28 cellular contexts compared by ENCODE assay signal in the genomic region with DNA sequence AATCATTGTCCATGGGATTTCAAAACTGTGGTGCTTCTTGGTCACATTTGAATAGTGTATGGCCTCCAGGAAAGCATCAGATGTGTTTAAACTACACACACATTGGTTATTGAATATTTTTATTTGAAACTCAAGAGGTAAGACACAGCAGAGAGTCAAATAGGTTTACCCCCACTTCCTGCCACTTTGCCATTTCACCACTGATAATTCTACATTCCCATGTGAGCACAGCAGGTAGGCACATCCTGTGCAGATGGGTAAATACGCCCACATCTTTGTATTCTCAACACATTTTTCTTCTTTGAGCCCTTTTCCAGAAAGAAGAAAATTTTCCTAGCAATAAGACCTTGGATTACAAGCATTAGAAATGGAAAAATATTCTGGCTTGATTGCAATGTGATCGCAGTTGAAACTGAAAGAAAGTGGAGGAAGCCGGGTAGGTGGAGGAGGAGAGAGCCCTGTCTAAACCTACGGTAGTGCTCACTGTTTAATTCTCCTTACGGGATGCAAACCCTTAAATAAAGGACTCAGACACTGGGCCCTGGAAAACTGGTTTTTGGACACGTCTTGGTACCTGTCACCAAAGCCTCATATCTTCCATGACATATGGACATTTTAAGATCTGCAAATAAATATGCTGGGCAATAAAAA.
DNase-seq lines count a peak whose midpoint lies in the region; ATAC-seq, FAIRE-seq and TF ChIP-seq lines count a peak whose summit lies in the region.
"Had no signal": no experiment of that assay in that cellular context is flagged by ENCODE, and none has a peak within 500 bp of the region (broad histone marks: within the 10 kb centered on the region; RNA-seq: fewer than 3 reads in every experiment).

No MANE protein-coding gene starts in this region.

- no peak for DNase-seq in activated naive CD4-positive, alpha-beta T cell (lab: John Stamatoyannopoulos, UW)
- peak; percentile 18 for DNase-seq in SK-N-MC (ENCODE audit: low read depth, low spot score)
- peak in 5 of 9 donors; percentile 5 to 37 (median 32) for DNase-seq in naive thymus-derived CD4-positive, alpha-beta T cell
- DNase-seq in kidney = no peak
- DNase-seq in CD14-positive monocyte (ENCODE audit: low spot score) = no peak
- DNase-seq in EL = no peak
- DNase-seq: activated effector memory CD4-positive, alpha-beta T cell treated with anti-CD3 and anti-CD28 coated beads, Interleukin-2, amount 50 U/mL, for 16 hours; amygdala; DND-41; heart right ventricle; KG1; NCI-H1092 treated with DMSO at 0.1 percent for 48 hours; NCI-H187; NCI-H2171; NCI-H510A; OCI-M1; upper lobe of right lung had no signal

- ATAC-seq in activated T-helper 17 cell treated with anti-CD3 and anti-CD28 coated beads, Interleukin-2, amount 50 U/mL, for 72 hours (replicated peaks) = peak; percentile 32
- ATAC-seq in naive thymus-derived CD4-positive, alpha-beta T cell = peak; percentile 47
- ATAC-seq: heart right ventricle, upper lobe of right lung had no signal

- H3K27ac ChIP-seq in SK-N-MC = no peak overlapping the region
- H3K27ac ChIP-seq in naive thymus-derived CD4-positive, alpha-beta T cell (ENCODE audit: low read depth, low read length) = no peak overlapping the region
- no peak overlapping the region for H3K27ac ChIP-seq in kidney (ENCODE audit: low read depth in 2 of 2, low read length in 2 of 2)
- H3K27ac ChIP-seq: BLaER1 treated with 17β-estradiol and CSF1 and Interleukin-3, amounts not matched to agents 10 nM and 100 nM; brain microvascular endothelial cell; heart right ventricle; RWPE1; skin epidermis; upper lobe of right lung had no signal

- no peaks in the 10 kb centered on the region for H3K36me3 Mint-ChIP-seq in activated naive CD4-positive, alpha-beta T cell treated with anti-CD3 and anti-CD28 coated beads, Interleukin-2, amount 50 U/mL, for 24 hours
- H3K36me3 Mint-ChIP-seq in activated T-helper 17 cell treated with anti-CD3 and anti-CD28 coated beads, Interleukin-2, amount 50 U/mL, for 72 hours (ENCODE audit: low read depth) = no peaks in the 10 kb centered on the region
- H3K36me3 Mint-ChIP-seq in naive thymus-derived CD4-positive, alpha-beta T cell = peaks cover 0 to 4% (median 2%) of the 10 kb centered on the region in 5 donors
- no peaks in the 10 kb centered on the region for H3K36me3 Mint-ChIP-seq in CD14-positive monocyte

- peaks cover 31% of the 10 kb centered on the region for H3K4me1 Mint-ChIP-seq in activated naive CD4-positive, alpha-beta T cell treated with anti-CD3 and anti-CD28 coated beads, Interleukin-2, amount 50 U/mL, for 24 hours
- peaks cover 22% of the 10 kb centered on the region for H3K4me1 Mint-ChIP-seq in activated T-helper 17 cell treated with anti-CD3 and anti-CD28 coated beads, Interleukin-2, amount 50 U/mL, for 72 hours
- peaks cover 8 to 46% (median 25%) of the 10 kb centered on the region in 7 donors for H3K4me1 Mint-ChIP-seq in naive thymus-derived CD4-positive, alpha-beta T cell
- peaks cover 3% of the 10 kb centered on the region for H3K4me1 Mint-ChIP-seq in CD14-positive monocyte

- H3K27me3 ChIP-seq in naive thymus-derived CD4-positive, alpha-beta T cell (ENCODE audit: control insufficient read depth in 2 of 2, insufficient read depth in 2 of 2, low read length in 2 of 2) = no peaks in the 10 kb centered on the region
- H3K27me3 ChIP-seq: BLaER1 treated with 17β-estradiol and CSF1 and Interleukin-3, amounts not matched to agents 10 nM and 100 nM; brain microvascular endothelial cell; upper lobe of right lung had no signal

- intact Hi-C loops in naive thymus-derived CD4-positive, alpha-beta T cell (cut with micrococcal nuclease) = no loop called here
- intact Hi-C loops in kidney (cut with DNase I) = no loop called here
- intact Hi-C loops in CD14-positive monocyte (cut with micrococcal nuclease) = no loop called here

- FAIRE-seq in kidney (lab: Jason Lieb, UNC) = no peak
- FAIRE-seq: endothelial cell of umbilical vein, frontal cortex, GM19239, H54, keratinocyte had no signal

- CTCF ChIA-PET in naive thymus-derived CD4-positive, alpha-beta T cell (lab: Charles Lee) = interaction anchor here (0.7 kb wide), 1 partner anchor 138 kb away, joined by 3 read pairs; no protein-coding TSS in a partner anchor

- H3K27ac Mint-ChIP-seq in activated naive CD4-positive, alpha-beta T cell treated with anti-CD3 and anti-CD28 coated beads, Interleukin-2, amount 50 U/mL, for 24 hours = no peak overlapping the region
- H3K27ac Mint-ChIP-seq in activated T-helper 17 cell treated with anti-CD3 and anti-CD28 coated beads, Interleukin-2, amount 50 U/mL, for 72 hours = no peak overlapping the region
- peak overlapping the region; percentile 25 to 90 (median 73) for H3K27ac Mint-ChIP-seq in naive thymus-derived CD4-positive, alpha-beta T cell
- H3K27ac Mint-ChIP-seq in CD14-positive monocyte = no peak overlapping the region

- TF ChIP-seq CTCF in kidney (IDR thresholded peaks at IDR 0.05; ENCODE audit: borderline replicate concordance, extremely low read depth, insufficient read depth) (no peak), CD14-positive monocyte (IDR thresholded peaks at IDR 0.05) (no peak)

- no peaks in the 10 kb centered on the region for H3K9me3 Mint-ChIP-seq in activated naive CD4-positive, alpha-beta T cell treated with anti-CD3 and anti-CD28 coated beads, Interleukin-2, amount 50 U/mL, for 24 hours
- H3K9me3 Mint-ChIP-seq in activated T-helper 17 cell treated with anti-CD3 and anti-CD28 coated beads, Interleukin-2, amount 50 U/mL, for 72 hours = no peaks in the 10 kb centered on the region
- peaks cover 0 to 6% (median 2%) of the 10 kb centered on the region in 11 donors for H3K9me3 Mint-ChIP-seq in naive thymus-derived CD4-positive, alpha-beta T cell
- H3K9me3 Mint-ChIP-seq in CD14-positive monocyte = peaks cover 1 to 9% (median 5%) of the 10 kb centered on the region in 7 donors

- H3K9me3 ChIP-seq in SK-N-MC (ENCODE audit: low read depth, low read length) = no peaks in the 10 kb centered on the region
- H3K9me3 ChIP-seq in naive thymus-derived CD4-positive, alpha-beta T cell (ENCODE audit: control insufficient read depth in 2 of 3, low read length in 3 of 3) = no peaks in the 10 kb centered on the region
- no peaks in the 10 kb centered on the region for H3K9me3 ChIP-seq in kidney (ENCODE audit: control insufficient read depth in 1 of 2, low read length in 2 of 2)
- H3K9me3 ChIP-seq: BLaER1 treated with 17β-estradiol and CSF1 and Interleukin-3, amounts not matched to agents 10 nM and 100 nM; heart right ventricle; upper lobe of right lung had no signal

- POLR2A ChIA-PET in naive thymus-derived CD4-positive, alpha-beta T cell (lab: Charles Lee) = no interaction called here

- peaks cover 0 to 12% of the 10 kb centered on the region in 2 donors for H3K4me1 ChIP-seq in naive thymus-derived CD4-positive, alpha-beta T cell (ENCODE audit: control insufficient read depth in 2 of 2, insufficient read depth in 2 of 2, low read length in 2 of 2)
- no peaks in the 10 kb centered on the region for H3K4me1 ChIP-seq in kidney (ENCODE audit: control insufficient read depth in 1 of 2, insufficient read depth in 1 of 2, low read depth in 1 of 2, low read length in 2 of 2)
- H3K4me1 ChIP-seq: BLaER1 treated with 17β-estradiol and CSF1 and Interleukin-3, amounts not matched to agents 10 nM and 100 nM; upper lobe of right lung had no signal

- H3K36me3 ChIP-seq in SK-N-MC (ENCODE audit: insufficient read depth, low read length) (no peaks in the 10 kb centered on the region), kidney (ENCODE audit: control insufficient read depth in 1 of 2, insufficient read depth in 2 of 2, low read length in 2 of 2) (no peaks in the 10 kb centered on the region)
- no peaks in the 10 kb centered on the region for H3K36me3 ChIP-seq in naive thymus-derived CD4-positive, alpha-beta T cell (ENCODE audit: control insufficient read depth in 2 of 3, insufficient read depth in 3 of 3, low read length in 3 of 3)
- H3K36me3 ChIP-seq: BLaER1 treated with 17β-estradiol and CSF1 and Interleukin-3, amounts not matched to agents 10 nM and 100 nM; brain microvascular endothelial cell; heart right ventricle; upper lobe of right lung had no signal

- H3K9ac ChIP-seq in SK-N-MC (ENCODE audit: insufficient read length) (no peak overlapping the region), kidney (ENCODE audit: low read length in 2 of 2) (no peak overlapping the region)
- H3K9ac ChIP-seq: BLaER1 treated with 17β-estradiol and CSF1 and Interleukin-3, amounts not matched to agents 10 nM and 100 nM had no signal

- H3K4me3 Mint-ChIP-seq in activated naive CD4-positive, alpha-beta T cell treated with anti-CD3 and anti-CD28 coated beads, Interleukin-2, amount 50 U/mL, for 24 hours = peak overlapping the region; percentile 71
- peak overlapping the region; percentile 61 for H3K4me3 Mint-ChIP-seq in activated T-helper 17 cell treated with anti-CD3 and anti-CD28 coated beads, Interleukin-2, amount 50 U/mL, for 72 hours
- peak overlapping the region; percentile 56 to 89 (median 72) for H3K4me3 Mint-ChIP-seq in naive thymus-derived CD4-positive, alpha-beta T cell
- H3K4me3 Mint-ChIP-seq in CD14-positive monocyte = no peak overlapping the region

- peak overlapping the region; percentile 10; the same call in 1 of the 2 replicates for H3K4me3 ChIP-seq in SK-N-MC
- peak overlapping the region; percentile 10 for H3K4me3 ChIP-seq in naive thymus-derived CD4-positive, alpha-beta T cell (ENCODE audit: low read length)
- H3K4me3 ChIP-seq in kidney (ENCODE audit: low read length in 2 of 2) = no peak overlapping the region
- H3K4me3 ChIP-seq: BLaER1 treated with 17β-estradiol and CSF1 and Interleukin-3, amounts not matched to agents 10 nM and 100 nM; heart right ventricle; skin epidermis; upper lobe of right lung had no signal

- no peaks in the 10 kb centered on the region for H3K27me3 Mint-ChIP-seq in activated naive CD4-positive, alpha-beta T cell treated with anti-CD3 and anti-CD28 coated beads, Interleukin-2, amount 50 U/mL, for 24 hours
- peaks cover 4% of the 10 kb centered on the region for H3K27me3 Mint-ChIP-seq in activated T-helper 17 cell treated with anti-CD3 and anti-CD28 coated beads, Interleukin-2, amount 50 U/mL, for 72 hours
- peaks cover 0 to 3% (median 0%) of the 10 kb centered on the region in 5 donors for H3K27me3 Mint-ChIP-seq in naive thymus-derived CD4-positive, alpha-beta T cell
- peaks cover 0 to 8% (median 0%) of the 10 kb centered on the region in 3 donors for H3K27me3 Mint-ChIP-seq in CD14-positive monocyte (ENCODE audit: low read depth in 3 of 3)

Comparison
In these comparisons a context has a peak if more than half of its experiments do, and no peak if none do; other contexts are left out.
1. H3K27ac Mint-ChIP-seq: peak in naive thymus-derived CD4-positive, alpha-beta T cell (9 of 9); none in activated naive CD4-positive, alpha-beta T cell treated with anti-CD3 and anti-CD28 coated beads, Interleukin-2, amount 50 U/mL, for 24 hours (single experiment), activated T-helper 17 cell treated with anti-CD3 and anti-CD28 coated beads, Interleukin-2, amount 50 U/mL, for 72 hours (single experiment) and CD14-positive monocyte (0 of 7).
2. H3K4me3 Mint-ChIP-seq: peak in activated naive CD4-positive, alpha-beta T cell treated with anti-CD3 and anti-CD28 coated beads, Interleukin-2, amount 50 U/mL, for 24 hours (single experiment), activated T-helper 17 cell treated with anti-CD3 and anti-CD28 coated beads, Interleukin-2, amount 50 U/mL, for 72 hours (single experiment) and naive thymus-derived CD4-positive, alpha-beta T cell (10 of 10); none in CD14-positive monocyte (0 of 2).
3. DNase-seq: peak in SK-N-MC (single experiment) and naive thymus-derived CD4-positive, alpha-beta T cell (5 of 9); none in activated naive CD4-positive, alpha-beta T cell (0 of 4), kidney (single experiment), CD14-positive monocyte (single experiment) and EL (single experiment).
4. H3K4me3 ChIP-seq: peak in SK-N-MC (single experiment) and naive thymus-derived CD4-positive, alpha-beta T cell (single experiment); none in kidney (0 of 2).